Comparison of ENCODE assay signal across 8 cellular contexts in genomic region chr2:56008661-56009411, GRCh38.
DNase-seq lines count a peak whose midpoint lies in the region; ATAC-seq and TF ChIP-seq lines count a peak whose summit lies in the region.

No MANE protein-coding gene starts in this region.

- H3K27me3 ChIP-seq in colonic mucosa (no peaks in the 10 kb centered on the region), lower lobe of right lung (ENCODE audit: low read depth) (no peaks in the 10 kb centered on the region)

- no peak overlapping the region for H3K4me3 Mint-ChIP-seq in progenitor cell of endocrine pancreas (ENCODE audit: low read depth)

- TF ChIP-seq CTCF in colonic mucosa (IDR thresholded peaks at IDR 0.05) (no peak), lower lobe of right lung (IDR thresholded peaks at IDR 0.05) (no peak), progenitor cell of endocrine pancreas (IDR thresholded peaks at IDR 0.05; ENCODE audit: unreplicated experiment) (no peak)

- ATAC-seq in lower lobe of right lung = peak; percentile 55 to 81
- no peak for ATAC-seq in HG03442 (IDR thresholded peaks at IDR 0.05; ENCODE audit: unreplicated experiment)

- H3K4me1 ChIP-seq in colonic mucosa (no peaks in the 10 kb centered on the region), lower lobe of right lung (peaks cover 14% of the 10 kb centered on the region)

- no peaks in the 10 kb centered on the region for H3K36me3 Mint-ChIP-seq in progenitor cell of endocrine pancreas (ENCODE audit: insufficient read depth)

- no peak overlapping the region for H3K9ac ChIP-seq in colonic mucosa (ENCODE audit: low read depth in 2 of 2, low read length in 2 of 2)

- intact Hi-C loops in colonic mucosa (cut with DNase I) (no loop called here), lower lobe of right lung (cut with DNase I) (no loop called here)

- H3K36me3 ChIP-seq in colonic mucosa (no peaks in the 10 kb centered on the region), lower lobe of right lung (no peaks in the 10 kb centered on the region)

- H3K27me3 Mint-ChIP-seq in progenitor cell of endocrine pancreas = no peaks in the 10 kb centered on the region

- H3K4me3 ChIP-seq in colonic mucosa (no peak overlapping the region), lower lobe of right lung (no peak overlapping the region)

- H3K9me3 Mint-ChIP-seq in progenitor cell of endocrine pancreas (ENCODE audit: low read depth) = peaks cover 7% of the 10 kb centered on the region

- peaks cover 4% of the 10 kb centered on the region for H3K4me1 Mint-ChIP-seq in progenitor cell of endocrine pancreas (ENCODE audit: low read depth)

- H3K9me3 ChIP-seq in colonic mucosa (no peaks in the 10 kb centered on the region), lower lobe of right lung (no peaks in the 10 kb centered on the region)

- no peak overlapping the region for H3K27ac Mint-ChIP-seq in progenitor cell of endocrine pancreas

- DNase-seq in D341Med (ENCODE audit: low spot score) (peak; percentile 57), NCI-H2196 (lab: John Stamatoyannopoulos, UW; ENCODE audit: unreplicated experiment) (peak; percentile 57), colonic mucosa (peak; percentile 36), lower lobe of right lung (no peak), T-helper 9 cell (no peak), progenitor cell of endocrine pancreas (ENCODE audit: low spot score, unreplicated experiment) (no peak)
- no peak for DNase-seq in activated CD8-positive, alpha-beta memory T cell treated with anti-CD3 and anti-CD28 coated beads, Interleukin-2, amount 50 U/mL, for 4 hours

- H3K27ac ChIP-seq in colonic mucosa = no peak overlapping the region
- H3K27ac ChIP-seq in lower lobe of right lung = peak overlapping the region; percentile 13

Comparison
In these comparisons a context has a peak if more than half of its experiments do, and no peak if none do; other contexts are left out.
1. DNase-seq: peak in D341Med (single experiment), NCI-H2196 (single experiment) and colonic mucosa (single experiment); none in lower lobe of right lung (single experiment), T-helper 9 cell (single experiment), activated CD8-positive, alpha-beta memory T cell treated with anti-CD3 and anti-CD28 coated beads, Interleukin-2, amount 50 U/mL, for 4 hours (single experiment) and progenitor cell of endocrine pancreas (single experiment).